Comparison of ENCODE assay signal across 12 cellular contexts in the genomic region with DNA sequence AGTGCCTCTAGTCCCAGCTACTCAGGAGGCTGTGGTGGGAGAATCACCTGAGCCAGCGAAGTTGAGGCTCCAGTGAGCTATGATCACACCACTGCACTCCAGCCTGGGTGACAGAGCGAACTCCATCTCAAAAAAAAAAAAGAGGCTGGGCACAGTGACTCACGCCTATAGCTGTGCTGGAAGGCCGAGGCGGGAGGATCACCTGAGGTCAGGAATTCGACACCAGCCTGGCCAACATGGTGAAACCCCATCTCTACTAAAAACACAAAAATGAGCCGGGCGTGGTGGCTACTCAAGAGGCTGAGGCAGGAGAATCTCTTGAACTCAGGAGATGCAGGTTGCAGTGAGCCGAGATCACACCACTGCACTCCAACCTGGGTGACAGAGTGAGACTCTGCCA. TPM values are rescaled to one million over a fixed set of nuclear protein-coding genes. Genes with fewer than 3 reads are reported as not detected.
DNase-seq lines count a peak whose midpoint lies in the region; FAIRE-seq and TF ChIP-seq lines count a peak whose summit lies in the region.
"Not testable (repeated sequence)": the region's sequence is repeated elsewhere in the genome, so short reads cannot be mapped to it uniquely, and the experiment has no call there.
"Had no signal": no experiment of that assay in that cellular context is flagged by ENCODE, and none has a peak within 500 bp of the region (broad histone marks: within the 10 kb centered on the region; RNA-seq: fewer than 3 reads in every experiment).

No MANE protein-coding gene starts in this region.

- not testable (repeated sequence) for H3K27ac ChIP-seq in HEK293 (ENCODE audit: extremely low read depth, low read depth, low read length)

- peaks cover 12% of the 10 kb centered on the region for H3K27me3 ChIP-seq in bronchial epithelial cell (ENCODE audit: control insufficient read depth, insufficient read depth, low read length)

- DNase-seq in DMS53 (lab: John Stamatoyannopoulos, UW): peak; percentile 43
- DNase-seq in NCI-H2196 (lab: John Stamatoyannopoulos, UW; ENCODE audit: unreplicated experiment): peak; percentile 15
- peak; percentile 50 for DNase-seq in SW480 (ENCODE audit: low spot score)
- DNase-seq in bronchial epithelial cell (ENCODE audit: low read depth): peak; percentile 46
- peak; percentile 70 for DNase-seq in islet precursor cell
- DNase-seq in renal cortical epithelial cell (ENCODE audit: low read depth): peak; percentile 35

- TF ChIP-seq CTCF in HEK293 (tag by site-specific recombination; IDR thresholded peaks at IDR 0.05); bronchial epithelial cell (IDR thresholded peaks at IDR 0.05; ENCODE audit: insufficient read depth, low read length, severe bottlenecking): not testable (repeated sequence)

- FAIRE-seq in bronchial epithelial cell (lab: Jason Lieb, UNC): not testable (repeated sequence)

- POLR2A ChIA-PET in HEK293 (lab: Yijun Ruan, JAX): not testable (repeated sequence)

- not testable (repeated sequence) for H3K36me3 ChIP-seq in HEK293 (ENCODE audit: control insufficient read depth in 2 of 2, insufficient read depth in 1 of 2, low read length in 2 of 2); bronchial epithelial cell (ENCODE audit: control insufficient read depth, insufficient read depth, low read length)

- H3K9me3 ChIP-seq in HEK293 (ENCODE audit: control insufficient read depth, insufficient read depth, low read depth, low read length): not testable (repeated sequence)

- H3K4me3 ChIP-seq in HEK293 (ENCODE audit: low read depth, low read length); bronchial epithelial cell (ENCODE audit: low read depth, low read length): not testable (repeated sequence)

- not testable (repeated sequence) for H3K4me1 ChIP-seq in HEK293 (ENCODE audit: control insufficient read depth, insufficient read depth, low read length)

- CTCF ChIA-PET in HEK293 (lab: Yijun Ruan, JAX): interaction anchor here (1.7 kb wide), 1 partner anchor 8 kb away, joined by 7 read pairs; no protein-coding TSS in a partner anchor

TF ChIP-seq in HEK293, 187 proteins besides CTCF, POLR2A, EP300 and RAD21:
- TF ChIP-seq SP7 (tag by site-specific recombination; IDR thresholded peaks at IDR 0.05) (0 out of 2 replicates have a peak, but pooled peaks have one; percentile 29), KLF17 (tag by site-specific recombination; IDR thresholded peaks at IDR 0.05) (peak; percentile 35; the same call in 1 of the 2 replicates), ZNF600 (tag by site-specific recombination; IDR thresholded peaks at IDR 0.05) (0 out of 2 replicates have a peak, but pooled peaks have one; percentile 57), KLF1 (tag by site-specific recombination; IDR thresholded peaks at IDR 0.05) (peak; percentile 62)

RNA-seq across cellular contexts. Expression of gene KIAA2013, which starts 24.8 kb away (rescaled TPM):
- total RNA-seq in bronchial epithelial cell: 32.9 and 45.6 TPM in 2 replicates
- total RNA-seq in renal cortical epithelial cell: 67.7 and 92.1 TPM in 2 replicates

RNA-seq across cellular contexts. Expression of gene PLOD1, which starts 33.1 kb away (rescaled TPM):
- total RNA-seq in bronchial epithelial cell (54.8 and 65.3 TPM in 2 replicates), renal cortical epithelial cell (83.0 and 242 TPM in 2 replicates)

RNA-seq across cellular contexts. Expression of gene NPPB, which starts 42.7 kb away (rescaled TPM):
- total RNA-seq in bronchial epithelial cell (not detected in 2 replicates), renal cortical epithelial cell (1.2 TPM in 1 of 2 replicates, not detected in the other)
- total RNA-seq: CD4-positive, alpha-beta T cell; HT-29; LHCN-M2; OCI-LY7 had no signal

RNA-seq across cellular contexts. Expression of gene NPPA, which starts 53.9 kb away (rescaled TPM):
- total RNA-seq in bronchial epithelial cell (not detected in 2 replicates), renal cortical epithelial cell (not detected in 2 replicates)
- total RNA-seq: CD4-positive, alpha-beta T cell; H1; HT-29; LHCN-M2; OCI-LY7 had no signal

Comparison
In these comparisons a context has a peak if more than half of its experiments do, and no peak if none do; other contexts are left out.
1. DNase-seq: peak in every context shown above with its lines; median percentile 70 in islet precursor cell; 50 in SW480; 46 in bronchial epithelial cell; 43 in DMS53; 35 in renal cortical epithelial cell; 15 in NCI-H2196.